ENCODE assay signal across 1 cellular context in genomic region chr3:30610702-30611410, GRCh38.
TF ChIP-seq lines count a peak whose summit lies in the region.

No MANE protein-coding gene starts in this region.

TF ChIP-seq in endothelial cell of umbilical vein, 7 proteins besides CTCF, POLR2A, EP300 and RAD21 (continued from another document):
- TF ChIP-seq FOS (IDR thresholded peaks at IDR 0.05; ENCODE audit: borderline replicate concordance, insufficient read depth, low read length) (no peak), GATA2 (IDR thresholded peaks at IDR 0.05; ENCODE audit: insufficient read depth, insufficient read length, low read depth, low read length) (no peak), JUN (IDR thresholded peaks at IDR 0.05; ENCODE audit: borderline replicate concordance, insufficient read depth, insufficient read length, low read depth) (no peak), EZH2 (IDR thresholded peaks at IDR 0.05; ENCODE audit: borderline replicate concordance, low read depth, low read length, severe bottlenecking) (no peak)
